ENCODE assay signal across 21 cellular contexts in genomic region chr2:135890149-135890548, GRCh38. TPM values are rescaled to one million over a fixed set of nuclear protein-coding genes. Genes with fewer than 3 reads are reported as not detected.
"Had no signal": no experiment of that assay in that cellular context is flagged by ENCODE, and none has a peak within 500 bp of the region (broad histone marks: within the 10 kb centered on the region; RNA-seq: fewer than 3 reads in every experiment).

No MANE protein-coding gene starts in this region.

- FAIRE-seq: HepG2, RCC 7860 had no signal

- H3K4me1 ChIP-seq: SJCRH30 had no signal

- H3K4me3 ChIP-seq: MG63, SJCRH30 had no signal

- H3K9me3 ChIP-seq: MG63, SJCRH30 had no signal

- DNase-seq: IMR-90, Karpas-422, MG63, NCI-H1092, NCI-H1105 treated with DMSO at 0.1 percent for 48 hours, NCI-H1417 treated with DMSO at 0.1 percent for 48 hours, NCI-H146, NCI-H1694 treated with DMSO at 0.1 percent for 48 hours, NCI-H1930, NCI-H2081 treated with DMSO at 0.1 percent for 48 hours, NCI-H2171, NCI-H226, NCI-H446, NCI-H524 treated with DMSO at 0.1 percent for 48 hours, RPMI8226, SHP77 treated with DMSO at 0.1 percent for 48 hours, SJCRH30 had no signal

- ATAC-seq: HepG2, SK-N-SH treated with all-trans-retinoic acid at 6 μM for 48 hours had no signal

- H3K36me3 ChIP-seq: MG63, SJCRH30 had no signal

- H3K27ac ChIP-seq: SJCRH30 had no signal

- H3K27me3 ChIP-seq: MG63, SJCRH30 had no signal

RNA-seq across cellular contexts. Expression of gene LCT, which starts 53.2 kb away (rescaled TPM):
- total RNA-seq: HepG2, HT1080, SJCRH30 had no signal
- polyA plus RNA-seq: HepG2, IMR-90 had no signal
